16 cellular contexts compared by ENCODE assay signal in the genomic region with DNA sequence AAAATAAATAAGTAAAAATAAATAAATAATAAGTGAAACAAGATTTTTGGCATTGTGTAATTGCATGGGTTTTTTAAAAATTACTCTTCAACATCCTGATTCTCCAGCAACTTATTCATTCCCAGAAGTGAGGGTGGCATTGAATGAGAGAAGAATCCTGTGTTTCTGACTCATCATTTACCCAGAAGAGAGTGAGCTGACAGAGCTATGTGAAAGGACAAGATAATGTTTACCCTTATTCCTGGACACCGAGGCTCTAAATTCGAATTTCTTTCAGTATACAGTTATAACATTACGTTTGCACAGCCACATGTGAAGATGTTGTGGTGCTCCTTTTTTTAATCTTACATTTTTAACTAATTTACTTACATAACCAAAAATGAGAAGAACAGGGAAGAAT. TPM values are rescaled to one million over a fixed set of nuclear protein-coding genes. Genes with fewer than 3 reads are reported as not detected.
DNase-seq lines count a peak whose midpoint lies in the region; ATAC-seq and TF ChIP-seq lines count a peak whose summit lies in the region.
"Had no signal": no experiment of that assay in that cellular context is flagged by ENCODE, and none has a peak within 500 bp of the region (broad histone marks: within the 10 kb centered on the region; RNA-seq: fewer than 3 reads in every experiment).

No MANE protein-coding gene starts in this region.

- no peak overlapping the region for H3K4me3 Mint-ChIP-seq in neural progenitor cell
- H3K4me3 Mint-ChIP-seq: activated naive CD4-positive, alpha-beta T cell treated with anti-CD3 and anti-CD28 coated beads for 36 hours had no signal

- intact Hi-C loops in vagina (cut with DNase I), result no loop called here

- H3K36me3 ChIP-seq in brain microvascular endothelial cell (replicated peaks) (no peaks in the 10 kb centered on the region), neural progenitor cell (no peaks in the 10 kb centered on the region), vagina (no peaks in the 10 kb centered on the region)
- H3K36me3 ChIP-seq: cardiac muscle cell, gastroesophageal sphincter had no signal

- in situ Hi-C loops in brain microvascular endothelial cell (cut with HindIII; ENCODE audit: low pct_ligation_motif_present, low sequenced_read_pairs), result no loop called here

- no peaks in the 10 kb centered on the region for H4K20me1 ChIP-seq in neural progenitor cell (ENCODE audit: low read depth)

- no peak overlapping the region for H3K4me3 ChIP-seq in brain microvascular endothelial cell (ENCODE audit: low read depth, low read length)
- no peak overlapping the region for H3K4me3 ChIP-seq in neural progenitor cell
- no peak overlapping the region for H3K4me3 ChIP-seq in vagina
- H3K4me3 ChIP-seq: cardiac muscle cell, gastroesophageal sphincter had no signal

- no peak overlapping the region for H3K9ac ChIP-seq in neural progenitor cell

- H3K36me3 Mint-ChIP-seq in neural progenitor cell, result no peaks in the 10 kb centered on the region

- no peak for TF ChIP-seq POLR2A in vagina (IDR thresholded peaks at IDR 0.05)

- H3F3A ChIP-seq in neural progenitor cell (ENCODE audit: low read depth), result no peaks in the 10 kb centered on the region

- H3K4me1 ChIP-seq in neural progenitor cell (peaks cover 5% of the 10 kb centered on the region), vagina (no peaks in the 10 kb centered on the region)
- H3K4me1 ChIP-seq: gastroesophageal sphincter had no signal

- H3K27ac Mint-ChIP-seq in neural progenitor cell, result no peak overlapping the region
- H3K27ac Mint-ChIP-seq: activated naive CD4-positive, alpha-beta T cell treated with anti-CD3 and anti-CD28 coated beads for 36 hours had no signal

- no peaks in the 10 kb centered on the region for H3K9me3 Mint-ChIP-seq in neural progenitor cell
- H3K9me3 Mint-ChIP-seq: activated naive CD4-positive, alpha-beta T cell treated with anti-CD3 and anti-CD28 coated beads for 36 hours had no signal

- no peak for ATAC-seq in GM21576 (IDR thresholded peaks at IDR 0.05; ENCODE audit: unreplicated experiment)
- ATAC-seq: gastroesophageal sphincter had no signal

- H3K27me3 ChIP-seq in brain microvascular endothelial cell (replicated peaks), result no peaks in the 10 kb centered on the region
- H3K27me3 ChIP-seq in neural progenitor cell, result no peaks in the 10 kb centered on the region
- H3K27me3 ChIP-seq in vagina, result no peaks in the 10 kb centered on the region
- H3K27me3 ChIP-seq: cardiac muscle cell, gastroesophageal sphincter had no signal

- DNase-seq in A172 (ENCODE audit: low spot score), result peak; percentile 59
- DNase-seq in HCEC 1CT, result peak; percentile 57
- peak; percentile 25 for DNase-seq in brain microvascular endothelial cell
- peak; percentile 76 for DNase-seq in iris pigment epithelial cell (ENCODE audit: low read depth)
- no peak for DNase-seq in neural progenitor cell (ENCODE audit: low spot score)
- no peak for DNase-seq in Ammon's horn (ENCODE audit: low spot score)
- no peak for DNase-seq in vagina (ENCODE audit: extremely low spot score in 2 of 2)
- DNase-seq: 8988T; activated CD4-positive, alpha-beta T cell treated with anti-CD3 and anti-CD28 coated beads for 48 hours; activated naive CD4-positive, alpha-beta T cell treated with anti-CD3 and anti-CD28 coated beads for 36 hours; effector memory CD4-positive, alpha-beta T cell; NCI-H1105; stimulated activated CD4-positive, alpha-beta T cell treated with anti-CD3 and anti-CD28 coated beads, Interleukin-4, amount 100 ng/mL, for 4 hours had no signal

- H3K4me2 ChIP-seq in neural progenitor cell, result no peak overlapping the region

- H3K4me1 Mint-ChIP-seq in neural progenitor cell, result peaks cover 11% of the 10 kb centered on the region

- no peak overlapping the region for H3K27ac ChIP-seq in brain microvascular endothelial cell
- H3K27ac ChIP-seq in neural progenitor cell, result no peak overlapping the region
- no peak overlapping the region for H3K27ac ChIP-seq in vagina
- H3K27ac ChIP-seq: cardiac muscle cell, gastroesophageal sphincter had no signal

- peaks cover 8% of the 10 kb centered on the region for H3K27me3 Mint-ChIP-seq in neural progenitor cell (ENCODE audit: insufficient read depth, low read depth)

- H2AFZ ChIP-seq in neural progenitor cell (replicated peaks), result no peak overlapping the region

- TF ChIP-seq CTCF in brain microvascular endothelial cell (IDR thresholded peaks at IDR 0.05; ENCODE audit: low read depth, low read length, missing control alignments) (no peak), neural progenitor cell (IDR thresholded peaks at IDR 0.05) (no peak), vagina (IDR thresholded peaks at IDR 0.05) (no peak)

- H3K79me2 ChIP-seq in neural progenitor cell (ENCODE audit: low read depth), result no peaks in the 10 kb centered on the region

- H3K9me3 ChIP-seq in neural progenitor cell (ENCODE audit: low read depth) (no peaks in the 10 kb centered on the region), vagina (no peaks in the 10 kb centered on the region)
- H3K9me3 ChIP-seq: gastroesophageal sphincter had no signal

RNA-seq across cellular contexts. Expression of gene BBS10, which starts 36.4 kb away (rescaled TPM):
- total RNA-seq in A172 (2014; rRNA removed; shearing (Covaris generic)), result 31.4 and 32.8 TPM in 2 replicates
- total RNA-seq in neural progenitor cell (ENCODE audit: low replicate concordance), result 22.8 and 32.7 TPM in 2 replicates
- 7.6 TPM for total RNA-seq in vagina

Comparison
In these comparisons a context has a peak if more than half of its experiments do, and no peak if none do; other contexts are left out.
1. DNase-seq: peak in A172 (single experiment), HCEC 1CT (single experiment), brain microvascular endothelial cell (single experiment) and iris pigment epithelial cell (single experiment); none in neural progenitor cell (single experiment), Ammon's horn (single experiment) and vagina (0 of 2).